9 cellular contexts compared by ENCODE assay signal in the genomic region with DNA sequence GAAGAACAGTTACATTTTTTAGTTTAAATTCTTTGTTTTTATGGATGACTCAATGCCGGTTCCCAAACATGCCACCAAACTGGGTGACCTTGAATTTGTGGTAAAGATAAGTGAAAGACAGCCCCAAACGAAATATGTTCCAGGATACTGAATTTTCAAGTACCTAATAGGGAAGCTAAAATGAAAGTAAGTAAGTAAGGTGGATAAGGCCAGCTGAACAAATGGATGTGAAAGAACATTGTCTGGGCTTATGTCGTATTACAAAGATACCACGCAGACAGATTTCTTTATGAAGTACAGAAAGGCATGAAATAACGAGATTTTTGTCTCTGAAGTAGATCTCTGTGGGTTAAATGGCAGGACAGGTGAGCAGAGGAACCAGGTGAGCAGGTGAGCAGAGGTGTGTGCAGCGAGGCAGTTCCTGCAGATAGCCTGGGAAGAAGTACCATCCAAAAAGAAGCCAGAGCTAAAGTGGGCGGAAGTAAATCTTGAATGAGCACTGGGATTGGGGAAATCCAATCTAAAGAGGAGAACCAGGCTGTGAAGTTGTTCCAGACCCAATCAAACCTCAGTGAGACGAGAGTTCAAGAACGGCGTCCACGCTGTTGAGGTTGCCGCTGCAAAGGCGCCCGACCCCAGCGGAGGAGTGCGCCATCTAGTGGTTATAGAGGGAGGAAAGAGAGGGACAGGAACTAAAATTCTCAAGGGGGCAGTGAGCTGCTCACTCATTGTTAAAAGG. TPM values are rescaled to one million over a fixed set of nuclear protein-coding genes. Genes with fewer than 3 reads are reported as not detected.
A peak's percentile ranks its signal among the peaks of the same experiment; 100 is the strongest.
DNase-seq lines count a peak whose midpoint lies in the region; ATAC-seq, FAIRE-seq and TF ChIP-seq lines count a peak whose summit lies in the region.
"Had no signal": no experiment of that assay in that cellular context is flagged by ENCODE, and none has a peak within 500 bp of the region (broad histone marks: within the 10 kb centered on the region; RNA-seq: fewer than 3 reads in every experiment).

No MANE protein-coding gene starts in this region.

- peak overlapping the region; percentile 60 for H3K4me2 ChIP-seq in astrocyte (ENCODE audit: low read length)
- H3K4me2 ChIP-seq: BLaER1 had no signal

- ATAC-seq in HG02759 (IDR thresholded peaks at IDR 0.05; ENCODE audit: unreplicated experiment) = peak; percentile 90

- H3K36me3 ChIP-seq in astrocyte (ENCODE audit: insufficient read depth, low read length) = no peaks in the 10 kb centered on the region
- H3K36me3 ChIP-seq: BLaER1 had no signal

- no peak overlapping the region for H3K9ac ChIP-seq in astrocyte (ENCODE audit: low read length)
- H3K9ac ChIP-seq: BLaER1 had no signal

- no peaks in the 10 kb centered on the region for H3K9me3 ChIP-seq in astrocyte (ENCODE audit: insufficient read depth, low read depth, low read length)
- H3K9me3 ChIP-seq: BLaER1 had no signal

- H3K4me1 ChIP-seq in astrocyte (ENCODE audit: insufficient read depth, low read length) = no peaks in the 10 kb centered on the region
- H3K4me1 ChIP-seq: BLaER1 had no signal

- no peaks in the 10 kb centered on the region for H3K79me2 ChIP-seq in astrocyte (ENCODE audit: insufficient read depth, low read length)

- no peak for FAIRE-seq in astrocyte (lab: Jason Lieb, UNC)

- DNase-seq in NCI-H1417 (lab: John Stamatoyannopoulos, UW) (peak; percentile 28 to 78 (median 66)), NCI-H1417 treated with DMSO at 0.1 percent for 48 hours (lab: John Stamatoyannopoulos, UW) (no peak), NCI-H128 (lab: John Stamatoyannopoulos, UW; ENCODE audit: unreplicated experiment) (peak; percentile 30), T-helper 9 cell (peak; percentile 59), astrocyte (ENCODE audit: low read depth) (peak; percentile 8), iPS-NIHi7 (ENCODE audit: extremely low spot score) (peak; percentile 80)
- DNase-seq in stimulated activated CD4-positive, alpha-beta T cell treated with anti-CD3 and anti-CD28 coated beads, Interleukin-15, amount 100 ng/mL, for 48 hours (ENCODE audit: low read depth in 2 of 2) = peak; percentile 52 to 61

- H3K27me3 Mint-ChIP-seq in astrocyte (ENCODE audit: low read depth, unreplicated experiment) = peaks cover 18% of the 10 kb centered on the region

- no peak overlapping the region for H3K4me3 ChIP-seq in astrocyte (ENCODE audit: insufficient read depth, low read depth, low read length)
- H3K4me3 ChIP-seq: BLaER1 had no signal

- TF ChIP-seq CTCF in astrocyte (IDR thresholded peaks at IDR 0.05; ENCODE audit: insufficient read depth, low read depth, low read length) = peak; percentile 81

- H3K4me1 Mint-ChIP-seq in astrocyte (ENCODE audit: low read depth, unreplicated experiment) = peaks cover 6% of the 10 kb centered on the region

- no peaks in the 10 kb centered on the region for H3K9me3 Mint-ChIP-seq in astrocyte (ENCODE audit: unreplicated experiment)

- no peak overlapping the region for H3K4me3 Mint-ChIP-seq in astrocyte (ENCODE audit: unreplicated experiment)

- no peak overlapping the region for H3K27ac ChIP-seq in astrocyte (ENCODE audit: low read depth, low read length)
- H3K27ac ChIP-seq: BLaER1 had no signal

- no peaks in the 10 kb centered on the region for H4K20me1 ChIP-seq in astrocyte (ENCODE audit: insufficient read depth, low read length)
- H4K20me1 ChIP-seq: BLaER1 had no signal

- no peaks in the 10 kb centered on the region for H3K36me3 Mint-ChIP-seq in astrocyte (ENCODE audit: low read depth, unreplicated experiment)

- H3K27me3 ChIP-seq in astrocyte (ENCODE audit: insufficient read depth, low read length) = no peaks in the 10 kb centered on the region
- H3K27me3 ChIP-seq: BLaER1 had no signal

- no peak overlapping the region for H2AFZ ChIP-seq in astrocyte (ENCODE audit: low read depth, low read length)

- H3K27ac Mint-ChIP-seq in astrocyte (ENCODE audit: unreplicated experiment) = no peak overlapping the region

RNA-seq across cellular contexts. Expression of a gene that starts 19.6 kb away (rescaled TPM):
- 1.1 and 1.2 TPM in 2 replicates for total RNA-seq in astrocyte
